8 cellular contexts compared by ENCODE assay signal in genomic region chr3:5016218-5017161, GRCh38. TPM values are rescaled to one million over a fixed set of nuclear protein-coding genes. Genes with fewer than 3 reads are reported as not detected.
DNase-seq lines count a peak whose midpoint lies in the region; ATAC-seq and TF ChIP-seq lines count a peak whose summit lies in the region.

No MANE protein-coding gene starts in this region.

- no peak overlapping the region for H3K4me3 ChIP-seq in HUES48 (ENCODE audit: low read depth, low read length)
- H3K4me3 ChIP-seq in heart right ventricle = no peak overlapping the region
- H3K4me3 ChIP-seq in stomach = no peak overlapping the region

- H3K9me3 ChIP-seq in HUES48 (ENCODE audit: control insufficient read depth, insufficient read depth, low read length) (no peaks in the 10 kb centered on the region), heart right ventricle (no peaks in the 10 kb centered on the region), stomach (no peaks in the 10 kb centered on the region)

- H3K9ac ChIP-seq in HUES48 (ENCODE audit: low read depth, low read length) = no peak overlapping the region

- H3K27ac ChIP-seq in HUES48 (ENCODE audit: low read depth, low read length) (peak overlapping the region; percentile 37), heart right ventricle (peak overlapping the region in 7 of 10 donors; percentile 57 to 86 (median 79)), stomach (peak overlapping the region in 4 of 5 donors; percentile 25 to 82 (median 60))

- CTCF ChIA-PET in activated B cell treated with CpG ODN at 0.5 μM for 24 hours (lab: Charles Lee) = interaction anchor here (0.7 to 1.6 kb wide), 5 partner anchors 10 to 305 kb away, joined by 3 to 6 read pairs (median 4); partner anchors contain the start of gene BHLHE40

- TF ChIP-seq EP300 in stomach (IDR thresholded peaks at IDR 0.05) = no peak

- H3K27me3 ChIP-seq in HUES48 (ENCODE audit: control insufficient read depth, insufficient read depth, low read length) (no peaks in the 10 kb centered on the region), heart right ventricle (no peaks in the 10 kb centered on the region), stomach (no peaks in the 10 kb centered on the region)

- H3K27ac Mint-ChIP-seq in activated B cell treated with CpG ODN at 0.5 μM for 24 hours = peak overlapping the region; percentile 66

- H3K9me3 Mint-ChIP-seq in activated B cell treated with CpG ODN at 0.5 μM for 24 hours = no peaks in the 10 kb centered on the region

- peaks cover 86% of the 10 kb centered on the region for H3K4me1 Mint-ChIP-seq in activated B cell treated with CpG ODN at 0.5 μM for 24 hours

- intact Hi-C loops in activated B cell treated with CpG ODN at 0.5 μM for 24 hours (cut with micrococcal nuclease) = no loop called here
- intact Hi-C loops in heart right ventricle (cut with DNase I) = loop anchor here in 1 of 10 donors (5.0 kb wide), 1 partner anchor 34 kb away; no protein-coding TSS in a partner anchor
- intact Hi-C loops in stomach (cut with DNase I; ENCODE audit: low total_unique reads) = no loop called here

- H3K27me3 Mint-ChIP-seq in activated B cell treated with CpG ODN at 0.5 μM for 24 hours = no peaks in the 10 kb centered on the region

- TF ChIP-seq CTCF in activated B cell treated with CpG ODN at 0.5 μM for 24 hours (IDR thresholded peaks at IDR 0.05) (no peak), heart right ventricle (IDR thresholded peaks at IDR 0.05) (no peak), stomach (IDR thresholded peaks at IDR 0.05) (no peak)

- 47 to 48% methylated on average over 11 of the region's 11 CpGs for WGBS in heart right ventricle, 2 donors
- WGBS in stomach, 5 donors = 47 to 57% (median 51%) methylated on average over 11 of the region's 11 CpGs

- H3K36me3 Mint-ChIP-seq in activated B cell treated with CpG ODN at 0.5 μM for 24 hours (ENCODE audit: low read depth) = no peaks in the 10 kb centered on the region

- TF ChIP-seq POLR2A in stomach (IDR thresholded peaks at IDR 0.05) = no peak

- peak; percentile 62 for DNase-seq in ELR (ENCODE audit: low read depth)
- no peak for DNase-seq in activated B cell treated with CpG ODN at 0.5 μM for 24 hours
- DNase-seq in heart right ventricle = peak in 1 of 2 donors; percentile 65
- peak; percentile 59 for DNase-seq in stomach
- no peak for DNase-seq in GM19238 (ENCODE audit: insufficient read length, low spot score)
- DNase-seq in GOT3 (lab: John Stamatoyannopoulos, UW) = no peak

- H3K4me3 Mint-ChIP-seq in activated B cell treated with CpG ODN at 0.5 μM for 24 hours = peak overlapping the region; percentile 16

- no peaks in the 10 kb centered on the region for H3K36me3 ChIP-seq in HUES48 (ENCODE audit: control insufficient read depth, insufficient read depth, low read length)
- H3K36me3 ChIP-seq in heart right ventricle = no peaks in the 10 kb centered on the region
- no peaks in the 10 kb centered on the region for H3K36me3 ChIP-seq in stomach

- ATAC-seq in GM21528 (IDR thresholded peaks at IDR 0.05; ENCODE audit: low FRiP score, unreplicated experiment) (peak; percentile 46), activated B cell treated with CpG ODN at 0.5 μM for 24 hours (ENCODE audit: low read depth) (peak; percentile 18), heart right ventricle (peak; percentile 36 to 81 (median 72))

- H3K4me1 ChIP-seq in HUES48 (ENCODE audit: control insufficient read depth, insufficient read depth, low read length) (peaks cover 16% of the 10 kb centered on the region; the same call in 1 of the 2 replicates), heart right ventricle (peaks cover 11 to 80% (median 45%) of the 10 kb centered on the region in 9 donors), stomach (peaks cover 11 to 67% (median 18%) of the 10 kb centered on the region in 4 donors)

- POLR2A ChIA-PET in activated B cell treated with CpG ODN at 0.5 μM for 24 hours (lab: Charles Lee) = interaction anchor here (0.6 to 9.3 kb wide), 5 partner anchors 9 to 505 kb away, joined by 3 to 478 read pairs (median 3); partner anchors contain the start of gene BHLHE40

RNA-seq across cellular contexts. Expression of gene BHLHE40, which starts 37.3 kb away (rescaled TPM):
- total RNA-seq in activated B cell treated with CpG ODN at 0.5 μM for 24 hours (41.5 and 43.9 TPM in 2 replicates), heart right ventricle (100 to 1,000 TPM in 1 of 10 donors, 10 to 100 TPM in 9; 14.2 to 209 (median 54.9) TPM), stomach (10 to 100 TPM in 4 of 5 donors, 1 to 10 TPM in 1; 7.6 to 34.7 (median 26.6) TPM)
- polyA plus RNA-seq in heart right ventricle (10 to 100 TPM; 10.0 to 10.7 TPM), stomach (10 to 100 TPM; 17.7 to 39.7 (median 24.1) TPM)

Comparison
In these comparisons a context has a peak if more than half of its experiments do, and no peak if none do; other contexts are left out.
1. DNase-seq: peak in ELR (single experiment) and stomach (single experiment); none in activated B cell treated with CpG ODN at 0.5 μM for 24 hours (single experiment), GM19238 (single experiment) and GOT3 (single experiment).
2. ATAC-seq: peak in every context shown above with its lines; median percentile 72 in heart right ventricle; 46 in GM21528; 18 in activated B cell treated with CpG ODN at 0.5 μM for 24 hours.
3. Peak in every context shown above with its lines, with median percentiles within 50 percentile points of each other: H3K27ac ChIP-seq.